ENCODE assay signal across 11 cellular contexts in genomic region chr19:4559569-4559968, GRCh38. TPM values are rescaled to one million over a fixed set of nuclear protein-coding genes. Genes with fewer than 3 reads are reported as not detected.
A peak's percentile ranks its signal among the peaks of the same experiment; 100 is the strongest.
DNase-seq lines count a peak whose midpoint lies in the region; ATAC-seq, FAIRE-seq and TF ChIP-seq lines count a peak whose summit lies in the region.
"Had no signal": no experiment of that assay in that cellular context is flagged by ENCODE, and none has a peak within 500 bp of the region (broad histone marks: within the 10 kb centered on the region; RNA-seq: fewer than 3 reads in every experiment).

TSS of gene SEMA6B (minus strand) at chr19:4559684. CDS start at chr19:4558457, 1,227 bp downstream.

- H3K27me3 ChIP-seq in sigmoid colon: no peaks in the 10 kb centered on the region

- H3K9me3 ChIP-seq in kidney (ENCODE audit: control insufficient read depth in 1 of 2, low read length in 2 of 2) (no peaks in the 10 kb centered on the region), sigmoid colon (no peaks in the 10 kb centered on the region)

- TF ChIP-seq CTCF in choroid plexus epithelial cell (conservative IDR thresholded peaks at IDR 0.05; ENCODE audit: low read depth, low read length): no peak
- TF ChIP-seq CTCF in kidney (IDR thresholded peaks at IDR 0.05; ENCODE audit: borderline replicate concordance, extremely low read depth, insufficient read depth): no peak
- no peak for TF ChIP-seq CTCF in sigmoid colon (IDR thresholded peaks at IDR 0.05)

- FAIRE-seq in kidney (lab: Jason Lieb, UNC): no peak

- H3K36me3 ChIP-seq in kidney (ENCODE audit: control insufficient read depth in 1 of 2, insufficient read depth in 2 of 2, low read length in 2 of 2) (no peaks in the 10 kb centered on the region), sigmoid colon (no peaks in the 10 kb centered on the region)

- ATAC-seq in HG02852 (IDR thresholded peaks at IDR 0.05; ENCODE audit: unreplicated experiment) (no peak), GM18498 (IDR thresholded peaks at IDR 0.05; ENCODE audit: unreplicated experiment) (no peak), HG02938 (IDR thresholded peaks at IDR 0.05; ENCODE audit: unreplicated experiment) (no peak)

- intact Hi-C loops in kidney (cut with DNase I) (no loop called here), sigmoid colon (cut with DNase I) (loop anchor here (5.0 kb wide), 1 partner anchor 78 kb away; the partner anchor contains the start of gene TNFAIP8L1)

- H3K4me3 ChIP-seq in choroid plexus epithelial cell (ENCODE audit: low read depth, low read length) (peak within 1 kb of the TSS; percentile 13), kidney (ENCODE audit: low read length in 2 of 2) (peak within 1 kb of the TSS; percentile 32 to 56), sigmoid colon (peak within 1 kb of the TSS in 3 of 4 donors; percentile 14 to 35 (median 21))

- H3K4me1 ChIP-seq in kidney (ENCODE audit: control insufficient read depth in 1 of 2, insufficient read depth in 1 of 2, low read depth in 1 of 2, low read length in 2 of 2): no peaks in the 10 kb centered on the region
- peaks cover 0 to 7% (median 5%) of the 10 kb centered on the region in 4 donors for H3K4me1 ChIP-seq in sigmoid colon

- in situ Hi-C loops in G401 (cut with HindIII; ENCODE audit: low sequenced_read_pairs): no loop called here

- peak within 1 kb of the TSS in 1 of 2 donors; percentile 27 for H3K27ac ChIP-seq in kidney (ENCODE audit: low read depth in 2 of 2, low read length in 2 of 2)
- H3K27ac ChIP-seq in sigmoid colon: peak within 1 kb of the TSS in 3 of 4 donors; percentile 45 to 57 (median 50)

- 54 to 60% methylated on average over 13 of the region's 13 CpGs for WGBS in sigmoid colon, 2 donors

- no peak for TF ChIP-seq POLR2A in sigmoid colon (IDR thresholded peaks at IDR 0.05)

- H3K9ac ChIP-seq in kidney (ENCODE audit: low read length in 2 of 2): no peak within 1 kb of the TSS

- DNase-seq in G401 (ENCODE audit: low spot score): no peak
- peak; percentile 74 for DNase-seq in choroid plexus epithelial cell (ENCODE audit: low read depth)
- no peak for DNase-seq in kidney
- no peak for DNase-seq in sigmoid colon
- no peak for DNase-seq in NCI-H2196 treated with DMSO at 0.1 percent for 48 hours (lab: John Stamatoyannopoulos, UW; ENCODE audit: unreplicated experiment)
- DNase-seq: NCI-H524 treated with DMSO at 0.1 percent for 48 hours, SW 1271 had no signal

- peak in 2 of 4 donors; percentile 17 to 70 for TF ChIP-seq EP300 in sigmoid colon (IDR thresholded peaks at IDR 0.05)

RNA-seq across cellular contexts. Expression of gene SEMA6B, which starts in this region (rescaled TPM):
- total RNA-seq in G401 (2014; rRNA removed; shearing (Covaris generic)): 147 and 162 TPM in 2 replicates
- total RNA-seq in kidney (17.7 TPM), sigmoid colon (1 to 10 TPM; 1.1 to 5.7 (median 1.6) TPM)
- polyA plus RNA-seq in kidney (ENCODE audit: insufficient read depth, low read depth, low replicate concordance) (2.6 TPM), sigmoid colon (10 to 100 TPM in 1 of 3 donors, 1 to 10 TPM in 1, under 1 TPM in 1; 0.60 to 16.9 (median 4.7) TPM)
- total RNA-seq: activated CD8-positive, alpha-beta memory T cell treated with anti-CD3 and anti-CD28 coated beads for 36 hours had no signal
